ENCODE assay signal across 8 cellular contexts in genomic region chr10:97747573-97747972, GRCh38. TPM values are rescaled to one million over a fixed set of nuclear protein-coding genes. Genes with fewer than 3 reads are reported as not detected.
"Had no signal": no experiment of that assay in that cellular context is flagged by ENCODE, and none has a peak within 500 bp of the region (broad histone marks: within the 10 kb centered on the region; RNA-seq: fewer than 3 reads in every experiment).

No MANE protein-coding gene starts in this region.

- H3K9me3 ChIP-seq: HAP-1 had no signal

- H3K27me3 Mint-ChIP-seq: IgD-negative memory B cell had no signal

- H3K4me1 Mint-ChIP-seq: GM23338 had no signal

- H3K4me2 ChIP-seq: GM23338 had no signal

- H2AFZ ChIP-seq: GM23338 had no signal

- H3K27ac ChIP-seq: HL-60 had no signal

- H3K4me3 Mint-ChIP-seq: GM23338, HFFc6, IgD-negative memory B cell had no signal

- H3K27ac Mint-ChIP-seq: GM23338, HFFc6, IgD-negative memory B cell had no signal

- H3K4me1 ChIP-seq: HAP-1 had no signal

- H3K4me3 ChIP-seq: GM23338, HAP-1 had no signal

- ATAC-seq: GM23338, HCT116, HepG2 had no signal

- DNase-seq: HFFc6 had no signal

RNA-seq across cellular contexts. Expression of gene SFRP5, which starts 24.2 kb away (rescaled TPM):
- total RNA-seq: HFFc6, HT1080 had no signal
- polyA plus RNA-seq: IgD-negative memory B cell had no signal

RNA-seq across cellular contexts. Expression of gene MARVELD1, which starts 34.0 kb away (rescaled TPM):
- total RNA-seq: HepG2 had no signal
- polyA plus RNA-seq: HepG2 had no signal
